1 cellular context compared by ENCODE assay signal in genomic region chr14:54837508-54838149, GRCh38.
A peak's percentile ranks its signal among the peaks of the same experiment; 100 is the strongest.
TF ChIP-seq lines count a peak whose summit lies in the region.

No MANE protein-coding gene starts in this region.

TF ChIP-seq in HepG2, 621 proteins besides CTCF, POLR2A, EP300 and RAD21 (continued from another document and continues in another):
- TF ChIP-seq ZNF407 (CRISPR knock-in tag; IDR thresholded peaks at IDR 0.05; ENCODE audit: not compliant biosample characterization) (no peak), ZNF383 (CRISPR knock-in tag; IDR thresholded peaks at IDR 0.05; ENCODE audit: borderline replicate concordance) (no peak), MED8 (CRISPR knock-in tag; IDR thresholded peaks at IDR 0.05; ENCODE audit: insufficient replicate concordance) (no peak), ZNF121 (CRISPR knock-in tag; IDR thresholded peaks at IDR 0.05) (no peak), PATZ1 (CRISPR knock-in tag; IDR thresholded peaks at IDR 0.05) (peak; percentile 93), RFX1 (IDR thresholded peaks at IDR 0.05) (no peak), ZNF292 (CRISPR knock-in tag; IDR thresholded peaks at IDR 0.05; ENCODE audit: borderline replicate concordance, low read depth) (peak; percentile 80; the same call in 1 of the 2 replicates), ZNF142 (CRISPR knock-in tag; IDR thresholded peaks at IDR 0.05) (no peak), SALL1 (CRISPR knock-in tag; IDR thresholded peaks at IDR 0.05) (peak; percentile 97), ZNF83 (CRISPR knock-in tag; IDR thresholded peaks at IDR 0.05; ENCODE audit: borderline replicate concordance) (no peak), BORCS8-MEF2B (CRISPR knock-in tag; IDR thresholded peaks at IDR 0.05) (0 out of 2 replicates have a peak, but pooled peaks have one; percentile 50), ETV5 (CRISPR knock-in tag; IDR thresholded peaks at IDR 0.05; ENCODE audit: borderline replicate concordance) (peak; percentile 45; the same call in 1 of the 2 replicates), ZNF646 (CRISPR knock-in tag; IDR thresholded peaks at IDR 0.05) (no peak), LCORL (IDR thresholded peaks at IDR 0.05) (no peak), LCORL (CRISPR knock-in tag; IDR thresholded peaks at IDR 0.05) (peak; percentile 77; the same call in 1 of the 2 replicates), ATF7-NPFF (CRISPR knock-in tag; IDR thresholded peaks at IDR 0.05; ENCODE audit: low read depth) (no peak), ATF1 (CRISPR knock-in tag; IDR thresholded peaks at IDR 0.05) (peak; percentile 48)
- TF ChIP-seq, protein P1, sequence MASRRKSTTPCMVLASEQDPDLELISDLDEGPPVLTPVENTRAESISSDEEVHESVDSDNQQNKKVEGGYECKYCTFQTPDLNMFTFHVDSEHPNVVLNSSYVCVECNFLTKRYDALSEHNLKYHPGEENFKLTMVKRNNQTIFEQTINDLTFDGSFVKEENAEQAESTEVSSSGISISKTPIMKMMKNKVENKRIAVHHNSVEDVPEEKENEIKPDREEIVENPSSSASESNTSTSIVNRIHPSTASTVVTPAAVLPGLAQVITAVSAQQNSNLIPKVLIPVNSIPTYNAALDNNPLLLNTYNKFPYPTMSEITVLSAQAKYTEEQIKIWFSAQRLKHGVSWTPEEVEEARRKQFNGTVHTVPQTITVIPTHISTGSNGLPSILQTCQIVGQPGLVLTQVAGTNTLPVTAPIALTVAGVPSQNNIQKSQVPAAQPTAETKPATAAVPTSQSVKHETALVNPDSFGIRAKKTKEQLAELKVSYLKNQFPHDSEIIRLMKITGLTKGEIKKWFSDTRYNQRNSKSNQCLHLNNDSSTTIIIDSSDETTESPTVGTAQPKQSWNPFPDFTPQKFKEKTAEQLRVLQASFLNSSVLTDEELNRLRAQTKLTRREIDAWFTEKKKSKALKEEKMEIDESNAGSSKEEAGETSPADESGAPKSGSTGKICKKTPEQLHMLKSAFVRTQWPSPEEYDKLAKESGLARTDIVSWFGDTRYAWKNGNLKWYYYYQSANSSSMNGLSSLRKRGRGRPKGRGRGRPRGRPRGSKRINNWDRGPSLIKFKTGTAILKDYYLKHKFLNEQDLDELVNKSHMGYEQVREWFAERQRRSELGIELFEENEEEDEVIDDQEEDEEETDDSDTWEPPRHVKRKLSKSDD (CRISPR knock-in tag; IDR thresholded peaks at IDR 0.05; ENCODE audit: low read depth), result peak; percentile 61; the same call in 1 of the 2 replicates
